In genomic region chr4:55154933-55155332, GRCh38 we compare ENCODE assay signal across 2 cellular contexts.
TF ChIP-seq lines count a peak whose summit lies in the region.

No MANE protein-coding gene starts in this region.

TF ChIP-seq in GM23338, 12 proteins besides CTCF, POLR2A, EP300 and RAD21 (continued from another document):
- TF ChIP-seq REST (IDR thresholded peaks at IDR 0.05; ENCODE audit: unreplicated experiment) (no peak), CREB1 (CRISPR knock-in tag; IDR thresholded peaks at IDR 0.05; ENCODE audit: low read depth) (no peak), EZH2 (IDR thresholded peaks at IDR 0.05; ENCODE audit: low read depth, unreplicated experiment) (no peak), EZH2phosphoT487 (IDR thresholded peaks at IDR 0.05; ENCODE audit: unreplicated experiment) (no peak)
TF ChIP-seq in GM23338: peak in this region for 0.

TF ChIP-seq in K562, 482 proteins besides CTCF, POLR2A, EP300 and RAD21 (continued from another document):
- TF ChIP-seq DACH1 (IDR thresholded peaks at IDR 0.05; ENCODE audit: partially characterized antibody) (no peak), TAL1 (IDR thresholded peaks at IDR 0.05) (peak; percentile 41; the same call in 1 of the 2 replicates), NFE2 (IDR thresholded peaks at IDR 0.05; ENCODE audit: low read depth) (peak; percentile 40; the same call in 1 of the 2 replicates), CBFA2T3 (IDR thresholded peaks at IDR 0.05) (peak; percentile 55), FOXP1 (CRISPR knock-in tag; IDR thresholded peaks at IDR 0.05) (no peak), CBFA2T2 (conservative IDR thresholded peaks at IDR 0.05) (peak; percentile 32)
